Comparison of ENCODE assay signal across 16 cellular contexts in the genomic region with DNA sequence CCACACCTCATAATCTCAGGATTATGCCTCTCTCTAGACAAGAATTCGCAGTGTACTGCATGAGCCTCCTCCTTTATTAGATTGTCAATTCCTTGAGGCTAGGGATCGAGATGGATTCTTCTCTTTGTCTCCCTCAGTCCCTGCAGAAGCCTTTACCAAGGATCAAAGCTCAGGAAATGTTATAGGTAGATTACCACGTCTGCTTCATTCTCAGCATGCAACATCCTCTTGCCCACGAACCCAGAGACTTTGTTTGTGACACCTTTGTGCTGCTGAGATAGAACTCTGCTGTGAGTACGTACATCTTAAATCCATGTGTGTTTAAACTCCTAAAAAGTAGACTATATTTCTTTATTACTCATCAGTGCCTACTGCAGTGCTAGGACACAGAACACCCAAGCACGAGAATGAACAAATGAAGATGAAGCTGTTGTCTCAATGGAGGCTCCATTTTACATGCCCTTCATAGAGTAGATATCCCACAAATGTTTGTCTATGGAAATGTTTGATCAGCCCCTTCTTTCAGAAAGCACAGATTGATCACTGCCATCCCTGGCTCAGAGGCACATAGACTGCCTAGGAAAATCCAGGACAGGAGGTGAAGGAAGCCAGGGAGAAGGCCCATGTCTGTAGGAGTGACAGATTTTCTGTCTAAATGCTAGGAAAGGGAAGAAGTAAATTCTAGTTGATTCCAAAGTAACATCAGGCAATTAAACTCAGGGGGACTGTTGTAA.
DNase-seq lines count a peak whose midpoint lies in the region; ATAC-seq and TF ChIP-seq lines count a peak whose summit lies in the region.
"Had no signal": no experiment of that assay in that cellular context is flagged by ENCODE, and none has a peak within 500 bp of the region (broad histone marks: within the 10 kb centered on the region; RNA-seq: fewer than 3 reads in every experiment).

No MANE protein-coding gene starts in this region.

- peak overlapping the region; percentile 1 for H2AFZ ChIP-seq in osteoblast (ENCODE audit: low read length)

- peak overlapping the region; percentile 71 for H3K4me2 ChIP-seq in osteoblast (ENCODE audit: insufficient read depth, low read length)

- WGBS in esophagus muscularis mucosa = 66% methylated on average over 6 of the region's 6 CpGs
- WGBS in tibial nerve, 2 donors = 80 to 83% methylated on average over 6 of the region's 6 CpGs

- H3K36me3 ChIP-seq in esophagus muscularis mucosa = no peaks in the 10 kb centered on the region
- no peaks in the 10 kb centered on the region for H3K36me3 ChIP-seq in osteoblast (ENCODE audit: insufficient read depth, low read length)
- H3K36me3 ChIP-seq in tibial nerve = no peaks in the 10 kb centered on the region
- H3K36me3 ChIP-seq: lower lobe of right lung had no signal

- no peaks in the 10 kb centered on the region for H3K27me3 ChIP-seq in esophagus muscularis mucosa
- H3K27me3 ChIP-seq in osteoblast (ENCODE audit: insufficient read depth, low read length) = no peaks in the 10 kb centered on the region
- H3K27me3 ChIP-seq in tibial nerve = no peaks in the 10 kb centered on the region

- peaks cover 23 to 40% (median 40%) of the 10 kb centered on the region in 4 donors for H3K4me1 ChIP-seq in esophagus muscularis mucosa
- peaks cover 20% of the 10 kb centered on the region for H3K4me1 ChIP-seq in osteoblast (ENCODE audit: insufficient read depth, low read length)
- peaks cover 0 to 53% (median 20%) of the 10 kb centered on the region in 4 donors for H3K4me1 ChIP-seq in tibial nerve

- H3K4me3 ChIP-seq in esophagus muscularis mucosa = no peak overlapping the region
- H3K4me3 ChIP-seq in osteoblast (ENCODE audit: insufficient read depth, low read length) = no peak overlapping the region
- H3K4me3 ChIP-seq in tibial nerve = no peak overlapping the region
- H3K4me3 ChIP-seq: lower lobe of right lung had no signal

- H3K9me3 ChIP-seq in esophagus muscularis mucosa (no peaks in the 10 kb centered on the region), osteoblast (ENCODE audit: low read depth, low read length) (no peaks in the 10 kb centered on the region), tibial nerve (no peaks in the 10 kb centered on the region)
- H3K9me3 ChIP-seq: lower lobe of right lung had no signal

- no peak for ATAC-seq in HG03439 (IDR thresholded peaks at IDR 0.05; ENCODE audit: unreplicated experiment)
- ATAC-seq in HG03175 (IDR thresholded peaks at IDR 0.05; ENCODE audit: unreplicated experiment) = no peak

- TF ChIP-seq EP300 in esophagus muscularis mucosa (IDR thresholded peaks at IDR 0.05) (no peak), tibial nerve (IDR thresholded peaks at IDR 0.05) (no peak)

- peak; percentile 31 for DNase-seq in NCI-H82 (lab: John Stamatoyannopoulos, UW)
- no peak for DNase-seq in NCI-H82 treated with DMSO at 0.1 percent for 48 hours (lab: John Stamatoyannopoulos, UW; ENCODE audit: unreplicated experiment)
- DNase-seq in esophagus muscularis mucosa (ENCODE audit: extremely low spot score) = peak; percentile 79
- DNase-seq in osteoblast (ENCODE audit: insufficient read length, low spot score, missing footprints) = no peak
- DNase-seq in tibial nerve (ENCODE audit: low spot score in 2 of 2) = no peak
- DNase-seq in stimulated activated CD4-positive, alpha-beta T cell treated with anti-CD3 and anti-CD28 coated beads, Interleukin-12 subunit alpha, Interleukin-12 subunit beta, amount 100 ng/mL, for 4 hours = no peak
- DNase-seq: activated CD4-positive, alpha-beta T cell treated with anti-CD3 and anti-CD28 coated beads for 48 hours; activated T-cell treated with anti-CD3 and anti-CD28 coated beads for 4 hours; DND-41; lower lobe of right lung; NCI-H146; NCI-H345; occipital lobe had no signal

- peak overlapping the region; percentile 81 to 84 (median 82) for H3K27ac ChIP-seq in esophagus muscularis mucosa (replicated peaks in 1 of 4)
- H3K27ac ChIP-seq in osteoblast (ENCODE audit: low read depth, low read length) = peak overlapping the region; percentile 36
- H3K27ac ChIP-seq in tibial nerve = peak overlapping the region in 3 of 4 donors; percentile 31 to 82 (median 81)
- H3K27ac ChIP-seq: 22Rv1 had no signal

- TF ChIP-seq POLR2A in esophagus muscularis mucosa (IDR thresholded peaks at IDR 0.05; ENCODE audit: low read depth) (no peak), tibial nerve (IDR thresholded peaks at IDR 0.05) (no peak)

- H4K20me1 ChIP-seq in osteoblast (ENCODE audit: insufficient read depth, low read length) = no peaks in the 10 kb centered on the region

- TF ChIP-seq CTCF in esophagus muscularis mucosa (IDR thresholded peaks at IDR 0.05) = no peak
- TF ChIP-seq CTCF in osteoblast (IDR thresholded peaks at IDR 0.05; ENCODE audit: extremely low read depth, low read depth, low read length) = no peak
- no peak for TF ChIP-seq CTCF in tibial nerve (IDR thresholded peaks at IDR 0.05)

- no peaks in the 10 kb centered on the region for H3K79me2 ChIP-seq in osteoblast (ENCODE audit: insufficient read depth, low read length)

- intact Hi-C loops in esophagus muscularis mucosa (cut with DNase I) = no loop called here

Comparison
In these comparisons a context has a peak if more than half of its experiments do, and no peak if none do; other contexts are left out.
1. DNase-seq: peak in NCI-H82 (single experiment) and esophagus muscularis mucosa (single experiment); none in NCI-H82 treated with DMSO at 0.1 percent for 48 hours (single experiment), osteoblast (single experiment), tibial nerve (0 of 2) and stimulated activated CD4-positive, alpha-beta T cell treated with anti-CD3 and anti-CD28 coated beads, Interleukin-12 subunit alpha, Interleukin-12 subunit beta, amount 100 ng/mL, for 4 hours (single experiment).
2. Peak in every context shown above with its lines, with median percentiles within 50 percentile points of each other: H3K27ac ChIP-seq.